Comparison of ENCODE assay signal across 16 cellular contexts in the genomic region with DNA sequence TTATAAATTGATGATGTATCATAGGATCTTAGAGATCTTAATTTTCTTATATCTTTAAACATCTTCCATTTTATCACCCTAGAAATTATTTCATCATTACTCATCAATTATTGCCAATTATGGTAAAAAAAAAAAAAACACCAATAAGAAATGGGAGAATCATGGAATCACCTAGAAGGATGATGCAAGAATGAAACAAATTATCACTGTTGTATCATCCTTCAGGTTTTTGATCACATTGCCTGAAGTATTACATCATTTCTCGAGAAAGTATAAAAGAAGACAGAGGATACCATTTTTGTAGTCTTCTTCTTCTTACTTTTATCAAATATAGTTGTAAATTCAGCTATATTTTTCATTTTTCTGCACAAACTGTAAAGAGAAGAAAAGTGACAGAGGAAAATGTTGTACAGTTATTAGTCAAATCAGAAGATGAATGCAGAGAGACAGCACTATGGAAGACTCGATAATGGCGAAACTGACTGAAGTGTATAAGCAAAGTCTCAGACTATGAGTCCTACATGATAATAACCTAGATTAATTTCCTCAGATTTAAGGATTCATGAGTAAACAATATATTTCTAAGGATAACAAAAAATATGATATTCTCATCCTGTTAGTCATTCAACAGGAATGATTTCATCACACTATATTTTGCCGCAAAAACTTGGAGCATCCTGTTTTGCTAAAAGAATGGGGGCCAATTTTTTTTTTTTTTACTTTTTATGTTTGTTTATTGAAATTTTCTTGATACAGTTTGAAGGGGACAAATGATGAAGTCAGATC. TPM values are rescaled to one million over a fixed set of nuclear protein-coding genes. Genes with fewer than 3 reads are reported as not detected.
DNase-seq lines count a peak whose midpoint lies in the region; ATAC-seq and TF ChIP-seq lines count a peak whose summit lies in the region.
"Had no signal": no experiment of that assay in that cellular context is flagged by ENCODE, and none has a peak within 500 bp of the region (broad histone marks: within the 10 kb centered on the region; RNA-seq: fewer than 3 reads in every experiment).

No MANE protein-coding gene starts in this region.

- peaks cover 3% of the 10 kb centered on the region for H3K36me3 Mint-ChIP-seq in chondrocyte (ENCODE audit: low read depth)
- H3K36me3 Mint-ChIP-seq: activated naive CD8-positive, alpha-beta T cell treated with anti-CD3 and anti-CD28 coated beads, Interleukin-2, amount 10 ng/mL, durations not matched to agents 7 days and 5 days had no signal

- no peak overlapping the region for H3K4me3 Mint-ChIP-seq in chondrocyte (ENCODE audit: unreplicated experiment)
- H3K4me3 Mint-ChIP-seq: activated naive CD8-positive, alpha-beta T cell treated with anti-CD3 and anti-CD28 coated beads, Interleukin-2, amount 10 ng/mL, durations not matched to agents 7 days and 5 days had no signal

- TF ChIP-seq POLR2A in tibial nerve (IDR thresholded peaks at IDR 0.05): no peak

- H3K27ac ChIP-seq in right cardiac atrium (ENCODE audit: low read length) (no peak overlapping the region), tibial nerve (no peak overlapping the region)

- no peak for ATAC-seq in right cardiac atrium
- ATAC-seq: left ventricle myocardium superior had no signal

- peak; percentile 85 for DNase-seq in AG10803 (ENCODE audit: low read depth)
- peak; percentile 60 for DNase-seq in NCI-H226
- DNase-seq in chondrocyte (ENCODE audit: low spot score): no peak
- DNase-seq in lung microvascular endothelial cell (ENCODE audit: low read depth in 2 of 2): peak; percentile 69 to 81
- DNase-seq in right cardiac atrium: no peak
- no peak for DNase-seq in tibial nerve (ENCODE audit: low spot score in 2 of 2)
- DNase-seq in kidney tubule cell (ENCODE audit: low spot score): no peak
- no peak for DNase-seq in HUDEP-2 (lab: John Stamatoyannopoulos, UW; ENCODE audit: unreplicated experiment in 76 of 76)
- DNase-seq: activated CD4-positive, alpha-beta T cell treated with anti-CD3 and anti-CD28 coated beads, Interleukin-2, amount 50 U/mL, for 4 hours; activated naive CD8-positive, alpha-beta T cell treated with anti-CD3 and anti-CD28 coated beads, Interleukin-2, amount 10 ng/mL, durations not matched to agents 7 days and 5 days; activated T-cell treated with anti-CD3 and anti-CD28 coated beads, Interleukin-2, amount 50 U/mL, for 48 hours; left ventricle myocardium superior; NCI-H1417 treated with DMSO at 0.1 percent for 48 hours; posterior cingulate gyrus; stimulated activated CD4-positive, alpha-beta T cell treated with anti-CD3 and anti-CD28 coated beads, Interleukin-12 subunit alpha, Interleukin-12 subunit beta, amount 100 ng/mL, for 4 hours; stimulated activated naive CD4-positive, alpha-beta T cell treated with Interleukin-2 at 50 U/mL for 16 hours had no signal

- no peak for TF ChIP-seq CTCF in AG10803 (conservative IDR thresholded peaks at IDR 0.05; ENCODE audit: low read length)
- TF ChIP-seq CTCF in chondrocyte (IDR thresholded peaks at IDR 0.05): no peak
- TF ChIP-seq CTCF in tibial nerve (IDR thresholded peaks at IDR 0.05): no peak

- H3K9me3 Mint-ChIP-seq in chondrocyte (ENCODE audit: low read depth): peaks cover 4% of the 10 kb centered on the region
- H3K9me3 Mint-ChIP-seq: activated naive CD8-positive, alpha-beta T cell treated with anti-CD3 and anti-CD28 coated beads, Interleukin-2, amount 10 ng/mL, durations not matched to agents 7 days and 5 days had no signal

- 79% methylated on average over 4 of the region's 4 CpGs for WGBS in right cardiac atrium
- 88 to 91% methylated on average over 4 of the region's 4 CpGs for WGBS in tibial nerve, 2 donors

- intact Hi-C loops in right cardiac atrium (cut with DNase I): loop anchor here in 2 of 4 donors (2.0 to 10.0 kb wide), 2 partner anchors 39 to 111 kb away; no protein-coding TSS in a partner anchor

- H3K27me3 ChIP-seq in right cardiac atrium (ENCODE audit: control insufficient read depth, insufficient read depth): no peaks in the 10 kb centered on the region
- peaks cover 0 to 26% of the 10 kb centered on the region in 2 donors for H3K27me3 ChIP-seq in tibial nerve

- H3K27ac Mint-ChIP-seq in chondrocyte (ENCODE audit: unreplicated experiment): peak overlapping the region; percentile 93
- H3K27ac Mint-ChIP-seq: activated naive CD8-positive, alpha-beta T cell treated with anti-CD3 and anti-CD28 coated beads, Interleukin-2, amount 10 ng/mL, durations not matched to agents 7 days and 5 days had no signal

- H3K4me3 ChIP-seq in AG10803 (ENCODE audit: low read length): no peak overlapping the region
- H3K4me3 ChIP-seq in right cardiac atrium (ENCODE audit: low read length): no peak overlapping the region
- no peak overlapping the region for H3K4me3 ChIP-seq in tibial nerve

- H3K27me3 Mint-ChIP-seq in chondrocyte (ENCODE audit: low read depth): no peaks in the 10 kb centered on the region

- H3K4me1 Mint-ChIP-seq in chondrocyte (ENCODE audit: low read depth): peaks cover 55% of the 10 kb centered on the region

- no peak for TF ChIP-seq EP300 in tibial nerve (IDR thresholded peaks at IDR 0.05)

- H3K9me3 ChIP-seq in right cardiac atrium (ENCODE audit: control insufficient read depth, low read length): no peaks in the 10 kb centered on the region
- no peaks in the 10 kb centered on the region for H3K9me3 ChIP-seq in tibial nerve

- H3K36me3 ChIP-seq in tibial nerve: no peaks in the 10 kb centered on the region

- H3K4me1 ChIP-seq in right cardiac atrium (ENCODE audit: control insufficient read depth, insufficient read depth, low read length) (no peaks in the 10 kb centered on the region), tibial nerve (peaks cover 0 to 9% (median 7%) of the 10 kb centered on the region in 4 donors)

RNA-seq across cellular contexts. Expression of gene STC2, which starts 5.9 kb away (rescaled TPM):
- total RNA-seq in chondrocyte (321 to 1,121 TPM (median 1,110 TPM) in 3 replicates), lung microvascular endothelial cell (10.0 and 36.3 TPM in 2 replicates), right cardiac atrium (10 to 100 TPM in 3 of 4 donors, 1 to 10 TPM in 1; 9.4 to 13.0 (median 11.6) TPM), tibial nerve (1 to 10 TPM in 3 of 4 donors, under 1 TPM in 1; 0.90 to 3.9 (median 1.2) TPM)
- polyA plus RNA-seq in right cardiac atrium: 11.7 TPM

Comparison
In these comparisons a context has a peak if more than half of its experiments do, and no peak if none do; other contexts are left out.
1. DNase-seq: peak in AG10803 (single experiment), NCI-H226 (single experiment) and lung microvascular endothelial cell (2 of 2); none in chondrocyte (single experiment), right cardiac atrium (0 of 3), tibial nerve (0 of 2), kidney tubule cell (single experiment) and HUDEP-2 (0 of 76).